In genomic region chr14:59882957-59883356, GRCh38 we compare ENCODE assay signal across 12 cellular contexts. TPM values are rescaled to one million over a fixed set of nuclear protein-coding genes. Genes with fewer than 3 reads are reported as not detected.
A peak's percentile ranks its signal among the peaks of the same experiment; 100 is the strongest.
DNase-seq lines count a peak whose midpoint lies in the region; ATAC-seq, FAIRE-seq and TF ChIP-seq lines count a peak whose summit lies in the region.
"Had no signal": no experiment of that assay in that cellular context is flagged by ENCODE, and none has a peak within 500 bp of the region (broad histone marks: within the 10 kb centered on the region; RNA-seq: fewer than 3 reads in every experiment).

No MANE protein-coding gene starts in this region.

- no peak overlapping the region for H3K56ac ChIP-seq in IMR-90 (ENCODE audit: extremely low read depth, insufficient read depth, low read length)

- CTCF ChIA-PET in IMR-90 (lab: Yijun Ruan, JAX), result no interaction called here

- H2AFZ ChIP-seq in IMR-90 (replicated peaks; ENCODE audit: low read length, poor library complexity) (no peak overlapping the region), astrocyte (ENCODE audit: low read depth, low read length) (no peak overlapping the region)

- intact Hi-C loops in IMR-90 (cut with micrococcal nuclease), result no loop called here

- no peak overlapping the region for H3K4me3 ChIP-seq in GM06990 (replicated peaks; ENCODE audit: low read depth, low read length)
- no peak overlapping the region for H3K4me3 ChIP-seq in IMR-90 (ENCODE audit: insufficient read depth, low read depth, low read length)
- no peak overlapping the region for H3K4me3 ChIP-seq in astrocyte (ENCODE audit: insufficient read depth, low read depth, low read length)
- H3K4me3 ChIP-seq: left ventricle myocardium inferior had no signal

- TF ChIP-seq RAD21 in IMR-90 (IDR thresholded peaks at IDR 0.05; ENCODE audit: low read length), result no peak

- in situ Hi-C loops in IMR-90 (cut with MboI; ENCODE audit: low sequenced_read_pairs), result no loop called here

- no CpG with 5 or more reads among the region's 1 CpG for WGBS in IMR-90 (ENCODE audit: extremely low coverage in 2 of 2, insufficient read length in 1 of 2), 2 experiments

- H3K23ac ChIP-seq in IMR-90 (ENCODE audit: low read depth, low read length), result no peak overlapping the region

- H3K14ac ChIP-seq in IMR-90 (replicated peaks; ENCODE audit: low read depth, low read length), result no peak overlapping the region

- H2BK20ac ChIP-seq in IMR-90 (ENCODE audit: low read depth, low read length), result no peak overlapping the region

- H3K9me3 Mint-ChIP-seq in astrocyte (ENCODE audit: unreplicated experiment) (no peaks in the 10 kb centered on the region), nephron progenitor cell (peaks cover 7% of the 10 kb centered on the region)

- TF ChIP-seq CTCF in GM06990 (IDR thresholded peaks at IDR 0.05; ENCODE audit: insufficient read depth, low read length, poor library complexity, severe bottlenecking) (peak; percentile 58), IMR-90 (conservative IDR thresholded peaks at IDR 0.05; ENCODE audit: low read depth, low read length) (peak; percentile 13; the same call in 1 of the 2 replicates), astrocyte (IDR thresholded peaks at IDR 0.05; ENCODE audit: insufficient read depth, low read depth, low read length) (peak; percentile 12), nephron progenitor cell (IDR thresholded peaks at IDR 0.05) (peak; percentile 53)

- H3K27me3 ChIP-seq in GM06990 (replicated peaks; ENCODE audit: control insufficient read depth, insufficient read depth, low read length), result no peaks in the 10 kb centered on the region
- no peaks in the 10 kb centered on the region for H3K27me3 ChIP-seq in IMR-90 (ENCODE audit: control insufficient read depth, insufficient read depth, low read length)
- peaks cover 2% of the 10 kb centered on the region for H3K27me3 ChIP-seq in astrocyte (ENCODE audit: insufficient read depth, low read length)

- ATAC-seq in IMR-90 (ENCODE audit: low read depth), result no peak

- no peak overlapping the region for H2BK120ac ChIP-seq in IMR-90 (ENCODE audit: low read depth, low read length)

- no peak for FAIRE-seq in astrocyte (lab: Jason Lieb, UNC)
- FAIRE-seq: endometrium had no signal

- no peaks in the 10 kb centered on the region for H3K79me2 ChIP-seq in astrocyte (ENCODE audit: insufficient read depth, low read length)

- no peaks in the 10 kb centered on the region for H3K9me3 ChIP-seq in IMR-90 (ENCODE audit: control insufficient read depth, insufficient read depth, low read length)
- H3K9me3 ChIP-seq in astrocyte (ENCODE audit: insufficient read depth, low read depth, low read length), result no peaks in the 10 kb centered on the region
- H3K9me3 ChIP-seq: left ventricle myocardium inferior had no signal

- H3K9me1 ChIP-seq in IMR-90 (ENCODE audit: insufficient read depth, low read length), result no peaks in the 10 kb centered on the region

- BruUV-seq in IMR-90 (replicated peaks; lab: Mats Ljungman, UMichigan), result no TSS peak

- H3K36me3 ChIP-seq in GM06990 (ENCODE audit: control insufficient read depth, insufficient read depth, low read length) (no peaks in the 10 kb centered on the region), IMR-90 (ENCODE audit: control insufficient read depth, insufficient read depth, low read length) (no peaks in the 10 kb centered on the region), astrocyte (ENCODE audit: insufficient read depth, low read length) (no peaks in the 10 kb centered on the region)
- H3K36me3 ChIP-seq: left ventricle myocardium inferior had no signal

- H3K4me2 ChIP-seq in IMR-90 (ENCODE audit: low read depth, low read length), result no peak overlapping the region
- H3K4me2 ChIP-seq in astrocyte (ENCODE audit: low read length), result no peak overlapping the region

- no peaks in the 10 kb centered on the region for H4K20me1 ChIP-seq in IMR-90 (ENCODE audit: insufficient read depth, low read length)
- H4K20me1 ChIP-seq in astrocyte (ENCODE audit: insufficient read depth, low read length), result no peaks in the 10 kb centered on the region

- H3K27ac ChIP-seq in IMR-90 (ENCODE audit: insufficient read depth, low read length) (no peak overlapping the region), astrocyte (ENCODE audit: low read depth, low read length) (no peak overlapping the region)
- H3K27ac ChIP-seq: left ventricle myocardium inferior had no signal

- H3K79me1 ChIP-seq in IMR-90 (ENCODE audit: low read depth in 1 of 2, low read length in 2 of 2), result no peaks in the 10 kb centered on the region

- H3K18ac ChIP-seq in IMR-90 (ENCODE audit: low read depth, low read length), result no peak overlapping the region

- H4K5ac ChIP-seq in IMR-90 (ENCODE audit: low read depth, low read length), result no peak overlapping the region

- H3K4me1 Mint-ChIP-seq in astrocyte (ENCODE audit: low read depth, unreplicated experiment), result no peaks in the 10 kb centered on the region
- no peaks in the 10 kb centered on the region for H3K4me1 Mint-ChIP-seq in nephron progenitor cell

- H3K4ac ChIP-seq in IMR-90 (ENCODE audit: low read depth, low read length), result no peak overlapping the region

- H3K27ac Mint-ChIP-seq in astrocyte (ENCODE audit: unreplicated experiment), result no peak overlapping the region
- H3K27ac Mint-ChIP-seq in nephron progenitor cell, result no peak overlapping the region

- H3K4me3 Mint-ChIP-seq in astrocyte (ENCODE audit: unreplicated experiment), result no peak overlapping the region
- no peak overlapping the region for H3K4me3 Mint-ChIP-seq in nephron progenitor cell

- no peaks in the 10 kb centered on the region for H3K36me3 Mint-ChIP-seq in astrocyte (ENCODE audit: low read depth, unreplicated experiment)
- H3K36me3 Mint-ChIP-seq in nephron progenitor cell (ENCODE audit: low read depth), result no peaks in the 10 kb centered on the region

- H3K9ac ChIP-seq in IMR-90 (ENCODE audit: low read depth, low read length) (no peak overlapping the region), astrocyte (ENCODE audit: low read length) (no peak overlapping the region)

- dilution Hi-C loops in IMR-90 (cut with HindIII; ENCODE audit: low sequenced_read_pairs, unreplicated experiment), result no loop called here

- POLR2A ChIA-PET in IMR-90 (lab: Charles Lee; ENCODE audit: unreplicated experiment), result no interaction called here

- no peak overlapping the region for H4K8ac ChIP-seq in IMR-90 (ENCODE audit: low read depth in 2 of 2, low read length in 2 of 2)

- H3K4me1 ChIP-seq in IMR-90 (ENCODE audit: control insufficient read depth, insufficient read depth, low read length) (no peaks in the 10 kb centered on the region), astrocyte (ENCODE audit: insufficient read depth, low read length) (no peaks in the 10 kb centered on the region)
- H3K4me1 ChIP-seq: left ventricle myocardium inferior had no signal

- no peak overlapping the region for H2BK15ac ChIP-seq in IMR-90 (ENCODE audit: low read depth, low read length)

- H2BK5ac ChIP-seq in IMR-90 (ENCODE audit: low read depth, low read length, poor library complexity, severe bottlenecking), result no peak overlapping the region

- peaks cover 7% of the 10 kb centered on the region for H3K27me3 Mint-ChIP-seq in astrocyte (ENCODE audit: low read depth, unreplicated experiment)
- peaks cover 24% of the 10 kb centered on the region for H3K27me3 Mint-ChIP-seq in nephron progenitor cell (ENCODE audit: low read depth, poor library complexity)

- H4K91ac ChIP-seq in IMR-90 (ENCODE audit: insufficient read depth, low read depth, low read length), result no peak overlapping the region

- no peak for DNase-seq in GM06990 (ENCODE audit: extremely low read depth, insufficient read length)
- DNase-seq in IMR-90, result no peak
- no peak for DNase-seq in astrocyte (ENCODE audit: low read depth)
- no peak for DNase-seq in nephron progenitor cell
- no peak for DNase-seq in NCI-H2227 (lab: John Stamatoyannopoulos, UW; ENCODE audit: unreplicated experiment)
- no peak for DNase-seq in A172 (ENCODE audit: low spot score)
- no peak for DNase-seq in effector CD8-positive, alpha-beta T cell (lab: John Stamatoyannopoulos, UW)
- DNase-seq: activated naive CD4-positive, alpha-beta T cell treated with Interleukin-2 at 50 U/mL for 16 hours; left ventricle myocardium inferior; NCI-H510A had no signal

- no peak overlapping the region for H2AK5ac ChIP-seq in IMR-90 (ENCODE audit: low read depth, low read length)

- TF ChIP-seq POLR2A in IMR-90 (IDR thresholded peaks at IDR 0.05; ENCODE audit: low read depth, low read length), result no peak

- no peak overlapping the region for H2AK9ac ChIP-seq in IMR-90 (replicated peaks; ENCODE audit: low read depth, low read length, poor library complexity)

TF ChIP-seq in IMR-90, 13 proteins besides CTCF, POLR2A, EP300 and RAD21 (continues in another document):
- TF ChIP-seq CEBPB (IDR thresholded peaks at IDR 0.05; ENCODE audit: low read depth, low read length), result no peak
- no peak for TF ChIP-seq NFE2L2 (IDR thresholded peaks at IDR 0.05; ENCODE audit: low read depth, low read length)
- TF ChIP-seq MXI1 (IDR thresholded peaks at IDR 0.05; ENCODE audit: borderline replicate concordance, low read depth, low read length), result no peak
- no peak for TF ChIP-seq FOS (IDR thresholded peaks at IDR 0.05; ENCODE audit: low read depth, low read length)
- TF ChIP-seq ELK1 (IDR thresholded peaks at IDR 0.05; ENCODE audit: borderline replicate concordance, low read depth, low read length), result no peak
- no peak for TF ChIP-seq SMC3 (IDR thresholded peaks at IDR 0.05; ENCODE audit: low read depth, low read length)

RNA-seq across cellular contexts. Expression of gene RTN1, which starts 12.4 kb away (rescaled TPM):
- total RNA-seq in IMR-90 (2012; rRNA removed) (0.18 and 0.28 TPM in 2 replicates), astrocyte (0.60 and 1.2 TPM in 2 replicates)
- polyA plus RNA-seq in IMR-90 (2012; rRNA removed), result 0.44 and 0.46 TPM in 2 replicates
- 0.27 and 0.30 TPM in 2 replicates for polyA plus RNA-seq in IMR-90 (2012; cell fraction: cytosol; rRNA removed)
- polyA plus RNA-seq in IMR-90 (2012; cell fraction: nucleus; rRNA removed; ENCODE audit: low replicate concordance), result 0.18 and 0.33 TPM in 2 replicates
- 7.0 and 7.9 TPM in 2 replicates for total RNA-seq in A172 (2014; rRNA removed; shearing (Covaris generic))

RNA-seq across cellular contexts. Expression of gene LRRC9, which starts 37.0 kb away (rescaled TPM):
- total RNA-seq in IMR-90 (2012; rRNA removed), result not detected in 2 replicates
- polyA plus RNA-seq in IMR-90 (2012; rRNA removed), result not detected in 2 replicates
- not detected in 2 replicates for polyA plus RNA-seq in IMR-90 (2012; cell fraction: cytosol; rRNA removed)
- polyA plus RNA-seq in IMR-90 (2012; cell fraction: nucleus; rRNA removed; ENCODE audit: low replicate concordance), result not detected in 2 replicates
- 0.05 TPM in 1 of 2 replicates, not detected in the other for total RNA-seq in astrocyte
- total RNA-seq in A172 (2014; rRNA removed; shearing (Covaris generic)), result not detected in 2 replicates
- total RNA-seq: pulmonary artery endothelial cell had no signal
